ENCODE assay signal across 8 cellular contexts in genomic region chr7:66921918-66922486, GRCh38. TPM values are rescaled to one million over a fixed set of nuclear protein-coding genes. Genes with fewer than 3 reads are reported as not detected.
DNase-seq lines count a peak whose midpoint lies in the region; ATAC-seq and TF ChIP-seq lines count a peak whose summit lies in the region.

No MANE protein-coding gene starts in this region.

- no peak overlapping the region for H2BK12ac ChIP-seq in mesenchymal stem cell (ENCODE audit: low read length in 2 of 2)

- H3K27me3 ChIP-seq in SJSA1 (replicated peaks): no peaks in the 10 kb centered on the region
- H3K27me3 ChIP-seq in breast epithelium: no peaks in the 10 kb centered on the region
- H3K27me3 ChIP-seq in mesenchymal stem cell (ENCODE audit: control insufficient read depth in 1 of 2, insufficient read depth in 1 of 2, low read length in 2 of 2): no peaks in the 10 kb centered on the region
- no peaks in the 10 kb centered on the region for H3K27me3 ChIP-seq in tibial artery

- H3K9me3 ChIP-seq in SJSA1 (replicated peaks) (no peaks in the 10 kb centered on the region), breast epithelium (no peaks in the 10 kb centered on the region), mesenchymal stem cell (ENCODE audit: control insufficient read depth, low read length) (no peaks in the 10 kb centered on the region), tibial artery (no peaks in the 10 kb centered on the region)

- TF ChIP-seq CTCF in breast epithelium (IDR thresholded peaks at IDR 0.05) (no peak), tibial artery (IDR thresholded peaks at IDR 0.05) (no peak)

- H2AFZ ChIP-seq in mesenchymal stem cell (ENCODE audit: low read depth, low read length): no peak overlapping the region

- H3K27ac ChIP-seq in SJSA1: peak overlapping the region; percentile 63; the same call in 1 of the 2 replicates
- H3K27ac ChIP-seq in breast epithelium: peak overlapping the region; percentile 75 to 96
- no peak overlapping the region for H3K27ac ChIP-seq in mesenchymal stem cell (ENCODE audit: low read length, poor library complexity, severe bottlenecking)
- H3K27ac ChIP-seq in tibial artery: peak overlapping the region; percentile 72 to 84

- peaks cover 3% of the 10 kb centered on the region for H3K79me1 ChIP-seq in mesenchymal stem cell (replicated peaks; ENCODE audit: low read length, poor library complexity, severe bottlenecking)

- H2BK15ac ChIP-seq in mesenchymal stem cell (ENCODE audit: low read depth, poor library complexity, severe bottlenecking): no peak overlapping the region

- H3K4me1 ChIP-seq in SJSA1 (replicated peaks): peaks cover 11% of the 10 kb centered on the region
- H3K4me1 ChIP-seq in breast epithelium: peaks cover 4 to 15% of the 10 kb centered on the region in 2 donors
- H3K4me1 ChIP-seq in mesenchymal stem cell (ENCODE audit: control insufficient read depth, insufficient read depth, low read depth, low read length): peaks cover 8% of the 10 kb centered on the region
- peaks cover 0 to 65% (median 25%) of the 10 kb centered on the region in 4 donors for H3K4me1 ChIP-seq in tibial artery

- no peak overlapping the region for H2AK5ac ChIP-seq in mesenchymal stem cell (ENCODE audit: low read length, severe bottlenecking)

- H3K4me2 ChIP-seq in mesenchymal stem cell (ENCODE audit: low read length, poor library complexity, severe bottlenecking): peak overlapping the region; percentile 67

- no peak overlapping the region for H3K4ac ChIP-seq in mesenchymal stem cell (ENCODE audit: low read depth in 1 of 2, low read length in 2 of 2)

- H4K8ac ChIP-seq in mesenchymal stem cell (ENCODE audit: low read length): no peak overlapping the region

- H3K4me3 ChIP-seq in SJSA1: peak overlapping the region; percentile 81
- H3K4me3 ChIP-seq in breast epithelium: peak overlapping the region; percentile 65 to 99 (median 95)
- peak overlapping the region; percentile 78 to 88 for H3K4me3 ChIP-seq in mesenchymal stem cell (ENCODE audit: insufficient read depth in 1 of 2, low read depth in 1 of 2, low read length in 2 of 2)
- peak overlapping the region; percentile 75 to 94 for H3K4me3 ChIP-seq in tibial artery

- intact Hi-C loops in breast epithelium (cut with DNase I; ENCODE audit: low total_unique reads): no loop called here
- intact Hi-C loops in tibial artery (cut with DNase I; ENCODE audit: low total_unique reads): loop anchor here (5.0 kb wide), 1 partner anchor 65 kb away; no protein-coding TSS in a partner anchor

- H3K9ac ChIP-seq in mesenchymal stem cell (ENCODE audit: low read length): peak overlapping the region; percentile 93

- peak; percentile 19 for DNase-seq in NCI-H2107 treated with DMSO at 0.1 percent for 48 hours (lab: John Stamatoyannopoulos, UW; ENCODE audit: unreplicated experiment)
- DNase-seq in NCI-H2107 (lab: John Stamatoyannopoulos, UW): no peak
- DNase-seq in SJSA1 (ENCODE audit: low read depth in 1 of 2, low spot score in 2 of 2): peak in 1 of 2 experiments; percentile 22
- no peak for DNase-seq in breast epithelium (ENCODE audit: low spot score in 2 of 2)
- no peak for DNase-seq in mesenchymal stem cell
- DNase-seq in tibial artery: no peak

- H3K18ac ChIP-seq in mesenchymal stem cell (ENCODE audit: low read depth in 1 of 2, low read length in 2 of 2): no peak overlapping the region

- no peak for TF ChIP-seq POLR2A in breast epithelium (IDR thresholded peaks at IDR 0.05)

- H3K23ac ChIP-seq in mesenchymal stem cell (ENCODE audit: low read length in 2 of 2): no peak overlapping the region

- H2BK120ac ChIP-seq in mesenchymal stem cell (ENCODE audit: low read depth, low read length): no peak overlapping the region

- 47% methylated on average over 15 of the region's 15 CpGs for WGBS in mesenchymal stem cell

- H3K14ac ChIP-seq in mesenchymal stem cell (ENCODE audit: low read length in 2 of 2): no peak overlapping the region

- ATAC-seq in HG02885 (IDR thresholded peaks at IDR 0.05; ENCODE audit: poor library complexity, unreplicated experiment) (peak; percentile 28), HG03097 (IDR thresholded peaks at IDR 0.05; ENCODE audit: low FRiP score, unreplicated experiment) (no peak)

- H2BK5ac ChIP-seq in mesenchymal stem cell (ENCODE audit: low read depth, low read length, poor library complexity, severe bottlenecking): no peak overlapping the region

- no peak overlapping the region for H4K91ac ChIP-seq in mesenchymal stem cell (ENCODE audit: low read length)

- H3K36me3 ChIP-seq in SJSA1 (peaks cover 37% of the 10 kb centered on the region), breast epithelium (no peaks in the 10 kb centered on the region), mesenchymal stem cell (ENCODE audit: control insufficient read depth in 1 of 2, insufficient read depth in 2 of 2, low read depth in 1 of 2, low read length in 2 of 2) (peaks cover 5 to 9% of the 10 kb centered on the region in 2 experiments), tibial artery (peaks cover 0 to 6% (median 0%) of the 10 kb centered on the region in 3 donors)

RNA-seq across cellular contexts. Expression of gene TMEM248, which starts 1.0 kb away (rescaled TPM):
- total RNA-seq in SJSA1 (2014; rRNA removed; shearing (Covaris generic)): 97.2 and 97.9 TPM in 2 replicates
- 100 to 1,000 TPM; 119 to 148 (median 120) TPM for total RNA-seq in breast epithelium
- 92.2 TPM for polyA plus RNA-seq in mesenchymal stem cell (2013, experiment 1 of 2)
- 91.8 TPM for polyA plus RNA-seq in mesenchymal stem cell (2013, experiment 2 of 2)
